1 cellular context compared by ENCODE assay signal in genomic region chr10:92045641-92046106, GRCh38.
TF ChIP-seq lines count a peak whose summit lies in the region.

No MANE protein-coding gene starts in this region.

TF ChIP-seq in WTC11, 78 proteins besides CTCF, POLR2A, EP300 and RAD21 (continued from another document):
- TF ChIP-seq ELF4 (CRISPR knock-in tag; IDR thresholded peaks at IDR 0.05; ENCODE audit: low read depth) (no peak), RELA (CRISPR knock-in tag; IDR thresholded peaks at IDR 0.05; ENCODE audit: borderline replicate concordance) (0 out of 2 replicates have a peak, but pooled peaks have one; percentile 20), OVOL2 (CRISPR knock-in tag; IDR thresholded peaks at IDR 0.05; ENCODE audit: borderline replicate concordance) (no peak), EMX1 (CRISPR knock-in tag; IDR thresholded peaks at IDR 0.05) (no peak)
TF ChIP-seq in WTC11: peak in this region for 4.
